30 cellular contexts compared by ENCODE assay signal in genomic region chr10:71908998-71909397, GRCh38. TPM values are rescaled to one million over a fixed set of nuclear protein-coding genes. Genes with fewer than 3 reads are reported as not detected.
"Had no signal": no experiment of that assay in that cellular context is flagged by ENCODE, and none has a peak within 500 bp of the region (broad histone marks: within the 10 kb centered on the region; RNA-seq: fewer than 3 reads in every experiment).

No MANE protein-coding gene starts in this region.

- FAIRE-seq: islet of Langerhans, small intestine had no signal

- H3K27ac Mint-ChIP-seq: activated CD4-positive, alpha-beta memory T cell treated with anti-CD3 and anti-CD28 coated beads for 36 hours; activated naive CD8-positive, alpha-beta T cell; activated T-helper 1 cell treated with anti-CD3 and anti-CD28 coated beads, Interleukin-12 subunit alpha, Interleukin-12 subunit beta, Interleukin-2, Interleukin-4 antibody, amounts not matched to agents 30 ng/mL and 10 ng/mL and 1 ng/mL, durations not matched to agents 14 hours and 24 hours and 36 hours; endodermal cell had no signal

- H3K9me3 ChIP-seq: adrenal gland, ascending aorta, colonic mucosa, esophagus squamous epithelium, gastrocnemius medialis, testis, uterus had no signal

- H3K36me3 ChIP-seq: adrenal gland, ascending aorta, brain microvascular endothelial cell, colonic mucosa, esophagus squamous epithelium, gastrocnemius medialis, uterus had no signal

- H3K9me3 Mint-ChIP-seq: activated CD4-positive, alpha-beta memory T cell treated with anti-CD3 and anti-CD28 coated beads for 36 hours; activated T-helper 1 cell treated with anti-CD3 and anti-CD28 coated beads, Interleukin-12 subunit alpha, Interleukin-12 subunit beta, Interleukin-2, Interleukin-4 antibody, amounts not matched to agents 30 ng/mL and 10 ng/mL and 1 ng/mL, durations not matched to agents 14 hours and 24 hours and 36 hours; neural crest cell had no signal

- H3K36me3 Mint-ChIP-seq: activated CD4-positive, alpha-beta memory T cell treated with anti-CD3 and anti-CD28 coated beads for 36 hours had no signal

- H3K4me1 ChIP-seq: adrenal gland, ascending aorta, colonic mucosa, esophagus squamous epithelium, gastrocnemius medialis, testis, uterus had no signal

- H3K27me3 Mint-ChIP-seq: activated CD4-positive, alpha-beta memory T cell treated with anti-CD3 and anti-CD28 coated beads for 36 hours; activated naive CD8-positive, alpha-beta T cell had no signal

- ATAC-seq: gastrocnemius medialis, left ventricle myocardium superior, sciatic nerve had no signal

- H3K27me3 ChIP-seq: adrenal gland, ascending aorta, brain microvascular endothelial cell, colonic mucosa, esophagus squamous epithelium, gastrocnemius medialis, testis, uterus had no signal

- H3K4me3 Mint-ChIP-seq: activated CD4-positive, alpha-beta memory T cell treated with anti-CD3 and anti-CD28 coated beads for 36 hours; activated naive CD8-positive, alpha-beta T cell; activated T-helper 1 cell treated with anti-CD3 and anti-CD28 coated beads, Interleukin-12 subunit alpha, Interleukin-12 subunit beta, Interleukin-2, Interleukin-4 antibody, amounts not matched to agents 30 ng/mL and 10 ng/mL and 1 ng/mL, durations not matched to agents 14 hours and 24 hours and 36 hours; endodermal cell; neural crest cell had no signal

- DNase-seq: activated CD4-positive, alpha-beta memory T cell treated with anti-CD3 and anti-CD28 coated beads for 36 hours; activated CD4-positive, alpha-beta T cell treated with anti-CD3 and anti-CD28 coated beads for 48 hours; activated CD4-positive, CD25-positive, alpha-beta regulatory T cell; activated gamma-delta T cell; adrenal gland; brain microvascular endothelial cell; central memory CD4-positive, alpha-beta T cell; colonic mucosa; endodermal cell; esophagus squamous epithelium; gastrocnemius medialis; head of caudate nucleus; hypothalamus; left ventricle myocardium superior; mammary epithelial cell; midbrain; occipital lobe; small intestine; stimulated activated CD4-positive, alpha-beta T cell treated with anti-CD3 and anti-CD28 coated beads, Interleukin-2, amount 100 ng/mL, for 24 hours; stimulated activated naive CD4-positive, alpha-beta T cell; testis; trophoblast cell; uterus had no signal

- H3K27ac ChIP-seq: adrenal gland, ascending aorta, brain microvascular endothelial cell, colonic mucosa, esophagus squamous epithelium, gastrocnemius medialis, testis, uterus had no signal

- H3K4me3 ChIP-seq: adrenal gland, ascending aorta, colonic mucosa, esophagus squamous epithelium, gastrocnemius medialis, testis, uterus had no signal

RNA-seq across cellular contexts. Expression of gene CHST3, which starts 55.2 kb away (rescaled TPM):
- total RNA-seq: T-helper 1 cell treated with Interleukin-12 subunit alpha and Interleukin-12 subunit beta and Interleukin-4 antibody, amounts not matched to agents 30 ng/mL and 1 ng/mL, for 36 hours had no signal
